1 cellular context compared by ENCODE assay signal in the genomic region with DNA sequence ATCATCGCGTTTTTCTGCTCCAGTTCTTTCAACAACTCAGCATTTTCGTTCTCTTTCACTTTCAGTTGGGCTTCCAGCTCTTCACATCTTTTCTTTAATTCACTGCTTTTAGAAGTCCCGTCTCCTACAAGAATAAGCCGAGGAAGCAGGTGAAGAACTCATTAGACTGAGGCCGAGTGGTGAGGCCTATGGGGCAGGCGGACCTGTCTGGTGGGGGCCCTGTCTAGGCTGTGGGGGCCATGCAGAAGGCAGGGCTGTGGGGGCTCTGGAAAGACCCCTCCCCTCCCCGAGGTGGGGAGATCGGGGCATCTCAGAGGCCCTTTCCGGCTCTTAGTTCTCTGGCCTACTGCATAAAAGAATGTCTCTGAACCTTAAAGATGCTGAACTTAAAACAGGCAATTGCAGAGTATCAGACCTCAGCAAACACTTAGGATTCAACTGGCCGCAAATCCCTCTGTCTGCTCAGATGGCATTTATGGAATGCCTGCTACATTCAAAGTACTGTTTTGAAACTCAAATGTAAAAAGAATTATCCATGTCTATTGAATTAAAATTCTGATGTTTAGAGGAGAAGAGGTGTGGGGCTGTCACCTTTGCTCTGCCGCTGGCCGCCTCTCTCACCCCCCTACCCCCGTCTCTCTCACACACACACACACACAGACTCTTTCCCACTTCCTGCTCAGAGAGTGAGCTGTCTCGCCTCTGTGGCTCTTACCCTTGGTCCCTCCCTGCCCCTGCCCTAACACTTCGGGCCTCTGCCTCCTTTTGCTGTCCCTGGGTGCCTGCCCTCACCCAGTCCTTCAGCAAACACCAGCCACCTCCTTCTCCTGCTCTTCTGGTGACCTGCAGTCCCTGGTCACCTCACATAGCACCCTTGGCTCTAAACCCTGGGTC.
TF ChIP-seq lines count a peak whose summit lies in the region.

No MANE protein-coding gene starts in this region.

TF ChIP-seq in WTC11, 78 proteins besides CTCF, POLR2A, EP300 and RAD21 (continued from another document):
- TF ChIP-seq, protein P1, sequence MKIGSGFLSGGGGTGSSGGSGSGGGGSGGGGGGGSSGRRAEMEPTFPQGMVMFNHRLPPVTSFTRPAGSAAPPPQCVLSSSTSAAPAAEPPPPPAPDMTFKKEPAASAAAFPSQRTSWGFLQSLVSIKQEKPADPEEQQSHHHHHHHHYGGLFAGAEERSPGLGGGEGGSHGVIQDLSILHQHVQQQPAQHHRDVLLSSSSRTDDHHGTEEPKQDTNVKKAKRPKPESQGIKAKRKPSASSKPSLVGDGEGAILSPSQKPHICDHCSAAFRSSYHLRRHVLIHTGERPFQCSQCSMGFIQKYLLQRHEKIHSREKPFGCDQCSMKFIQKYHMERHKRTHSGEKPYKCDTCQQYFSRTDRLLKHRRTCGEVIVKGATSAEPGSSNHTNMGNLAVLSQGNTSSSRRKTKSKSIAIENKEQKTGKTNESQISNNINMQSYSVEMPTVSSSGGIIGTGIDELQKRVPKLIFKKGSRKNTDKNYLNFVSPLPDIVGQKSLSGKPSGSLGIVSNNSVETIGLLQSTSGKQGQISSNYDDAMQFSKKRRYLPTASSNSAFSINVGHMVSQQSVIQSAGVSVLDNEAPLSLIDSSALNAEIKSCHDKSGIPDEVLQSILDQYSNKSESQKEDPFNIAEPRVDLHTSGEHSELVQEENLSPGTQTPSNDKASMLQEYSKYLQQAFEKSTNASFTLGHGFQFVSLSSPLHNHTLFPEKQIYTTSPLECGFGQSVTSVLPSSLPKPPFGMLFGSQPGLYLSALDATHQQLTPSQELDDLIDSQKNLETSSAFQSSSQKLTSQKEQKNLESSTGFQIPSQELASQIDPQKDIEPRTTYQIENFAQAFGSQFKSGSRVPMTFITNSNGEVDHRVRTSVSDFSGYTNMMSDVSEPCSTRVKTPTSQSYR (CRISPR knock-in tag; IDR thresholded peaks at IDR 0.05) = no peak
- no peak for TF ChIP-seq ZNF232 (CRISPR knock-in tag; IDR thresholded peaks at IDR 0.05)
